ENCODE assay signal across 16 cellular contexts in genomic region chr15:65097651-65098263, GRCh38. TPM values are rescaled to one million over a fixed set of nuclear protein-coding genes. Genes with fewer than 3 reads are reported as not detected.
A peak's percentile ranks its signal among the peaks of the same experiment; 100 is the strongest.
DNase-seq lines count a peak whose midpoint lies in the region; ATAC-seq and TF ChIP-seq lines count a peak whose summit lies in the region.
"Had no signal": no experiment of that assay in that cellular context is flagged by ENCODE, and none has a peak within 500 bp of the region (broad histone marks: within the 10 kb centered on the region; RNA-seq: fewer than 3 reads in every experiment).

No MANE protein-coding gene starts in this region.

- H3K4me3 ChIP-seq in RWPE2 (ENCODE audit: severe bottlenecking) (no peak overlapping the region), endodermal cell (ENCODE audit: low read length) (no peak overlapping the region), suprapubic skin (no peak overlapping the region)
- H3K4me3 ChIP-seq: A549, GM23338 had no signal

- H3K27me3 Mint-ChIP-seq in T-helper 17 cell (no peaks in the 10 kb centered on the region), endodermal cell (ENCODE audit: insufficient read depth) (no peaks in the 10 kb centered on the region)
- H3K27me3 Mint-ChIP-seq in T-helper 2 cell treated with Interferon-gamma antibody and Interleukin-4, amounts not matched to agents 5 μg/mL and 100 μg/mL, for 36 hours (ENCODE audit: low read depth) = no peaks in the 10 kb centered on the region
- H3K27me3 Mint-ChIP-seq: CD4-positive, alpha-beta memory T cell had no signal

- H3K36me3 ChIP-seq in RWPE2 (ENCODE audit: low read depth) (peaks cover 22% of the 10 kb centered on the region), endodermal cell (ENCODE audit: control insufficient read depth, insufficient read depth, low read length) (peaks cover 28% of the 10 kb centered on the region), suprapubic skin (peaks cover 47% of the 10 kb centered on the region)

- DNase-seq in RWPE2 (ENCODE audit: low spot score) (peak; percentile 37), T-helper 17 cell (no peak), endodermal cell (peak; percentile 20), suprapubic skin (ENCODE audit: low spot score in 2 of 2) (peak; percentile 26 to 53), NCI-H2227 treated with DMSO at 0.1 percent for 48 hours (lab: John Stamatoyannopoulos, UW) (no peak), NCI-H510A treated with DMSO at 0.1 percent for 48 hours (lab: John Stamatoyannopoulos, UW) (no peak)
- DNase-seq in T-helper 2 cell treated with Interferon-gamma antibody and Interleukin-4, amounts not matched to agents 5 μg/mL and 100 μg/mL, for 36 hours (ENCODE audit: low spot score) = no peak
- DNase-seq: BE2C; CD4-positive, alpha-beta memory T cell; DMS79; H7 had no signal

- no peak overlapping the region for H3K9ac ChIP-seq in endodermal cell (ENCODE audit: extremely low read depth, low read length, poor library complexity, severe bottlenecking)

- no peaks in the 10 kb centered on the region for H3K9me3 Mint-ChIP-seq in endodermal cell
- no peaks in the 10 kb centered on the region for H3K9me3 Mint-ChIP-seq in T-helper 2 cell treated with Interferon-gamma antibody and Interleukin-4, amounts not matched to agents 5 μg/mL and 100 μg/mL, for 36 hours
- H3K9me3 Mint-ChIP-seq: CD4-positive, alpha-beta memory T cell; GM23338 had no signal

- peaks cover 8% of the 10 kb centered on the region for H3K36me3 Mint-ChIP-seq in T-helper 17 cell (ENCODE audit: low read depth)
- H3K36me3 Mint-ChIP-seq in endodermal cell (ENCODE audit: low read depth) = peaks cover 15% of the 10 kb centered on the region
- peaks cover 15% of the 10 kb centered on the region for H3K36me3 Mint-ChIP-seq in T-helper 2 cell treated with Interferon-gamma antibody and Interleukin-4, amounts not matched to agents 5 μg/mL and 100 μg/mL, for 36 hours (ENCODE audit: low read depth)

- H3K4me1 Mint-ChIP-seq in T-helper 17 cell = peaks cover 12% of the 10 kb centered on the region
- H3K4me1 Mint-ChIP-seq in endodermal cell = peaks cover 4% of the 10 kb centered on the region
- H3K4me1 Mint-ChIP-seq in T-helper 2 cell treated with Interferon-gamma antibody and Interleukin-4, amounts not matched to agents 5 μg/mL and 100 μg/mL, for 36 hours (ENCODE audit: low read depth) = peaks cover 1% of the 10 kb centered on the region

- WGBS in endodermal cell (ENCODE audit: insufficient coverage in 1 of 2, insufficient read length in 1 of 2), 2 experiments = 97 to 100% methylated on average over 5 to 7 of the region's 7 CpGs
- WGBS in suprapubic skin = 88% methylated on average over 7 of the region's 7 CpGs

- H3K9me3 ChIP-seq in RWPE2 (ENCODE audit: severe bottlenecking) = no peaks in the 10 kb centered on the region
- H3K9me3 ChIP-seq in T-helper 17 cell (ENCODE audit: control insufficient read depth, low read length, poor library complexity, severe bottlenecking) = no peaks in the 10 kb centered on the region
- H3K9me3 ChIP-seq in endodermal cell (ENCODE audit: control insufficient read depth, low read length) = no peaks in the 10 kb centered on the region
- H3K9me3 ChIP-seq in suprapubic skin = no peaks in the 10 kb centered on the region
- H3K9me3 ChIP-seq: A549, BE2C had no signal

- H3K4me3 Mint-ChIP-seq in T-helper 17 cell (no peak overlapping the region), endodermal cell (no peak overlapping the region)
- H3K4me3 Mint-ChIP-seq in T-helper 2 cell treated with Interferon-gamma antibody and Interleukin-4, amounts not matched to agents 5 μg/mL and 100 μg/mL, for 36 hours = no peak overlapping the region
- H3K4me3 Mint-ChIP-seq: CD4-positive, alpha-beta memory T cell; GM23338 had no signal

- H3K4me1 ChIP-seq in RWPE2 (ENCODE audit: insufficient read depth, poor library complexity, severe bottlenecking) (no peaks in the 10 kb centered on the region), endodermal cell (ENCODE audit: control insufficient read depth, insufficient read depth, low read length) (no peaks in the 10 kb centered on the region), suprapubic skin (no peaks in the 10 kb centered on the region)
- H3K4me1 ChIP-seq: A549 had no signal

- TF ChIP-seq EP300 in suprapubic skin (IDR thresholded peaks at IDR 0.05) = no peak

- TF ChIP-seq CTCF in RWPE2 (IDR thresholded peaks at IDR 0.05; ENCODE audit: poor library complexity, severe bottlenecking) (no peak), endodermal cell (conservative IDR thresholded peaks at IDR 0.05) (no peak), suprapubic skin (IDR thresholded peaks at IDR 0.05) (no peak)

- TF ChIP-seq POLR2A in suprapubic skin (IDR thresholded peaks at IDR 0.05) = no peak

- no peak for ATAC-seq in RWPE2 (ENCODE audit: low read depth)
- ATAC-seq in T-helper 17 cell = no peak
- ATAC-seq: A549, GM23338 had no signal

- H3K27ac ChIP-seq in RWPE2 (ENCODE audit: poor library complexity, severe bottlenecking) (no peak overlapping the region), endodermal cell (ENCODE audit: low read depth, low read length) (no peak overlapping the region), suprapubic skin (no peak overlapping the region)
- H3K27ac ChIP-seq: A549, C4-2B had no signal

- H3K27me3 ChIP-seq in RWPE2 (ENCODE audit: insufficient read depth, poor library complexity, severe bottlenecking) = no peaks in the 10 kb centered on the region
- H3K27me3 ChIP-seq in endodermal cell (ENCODE audit: control insufficient read depth, insufficient read depth, low read length, poor library complexity, severe bottlenecking) = no peaks in the 10 kb centered on the region
- no peaks in the 10 kb centered on the region for H3K27me3 ChIP-seq in suprapubic skin
- H3K27me3 ChIP-seq: BE2C had no signal

- peak overlapping the region; percentile 81 for H3K27ac Mint-ChIP-seq in T-helper 17 cell
- H3K27ac Mint-ChIP-seq in endodermal cell = no peak overlapping the region
- H3K27ac Mint-ChIP-seq in T-helper 2 cell treated with Interferon-gamma antibody and Interleukin-4, amounts not matched to agents 5 μg/mL and 100 μg/mL, for 36 hours = no peak overlapping the region
- H3K27ac Mint-ChIP-seq: GM23338 had no signal

RNA-seq across cellular contexts. Expression of gene UBAP1L, which starts 17.2 kb away (rescaled TPM):
- total RNA-seq in T-helper 17 cell (1 to 10 TPM; 7.8 to 8.4 TPM), endodermal cell (1 to 10 TPM; 3.4 to 4.2 TPM), suprapubic skin (10 to 100 TPM in 1 of 4 donors, 1 to 10 TPM in 3; 2.3 to 21.4 (median 5.6) TPM)
- 2.7 TPM for polyA plus RNA-seq in endodermal cell (2013, experiment 1 of 2)
- 3.1 TPM for polyA plus RNA-seq in endodermal cell (2013, experiment 2 of 2)

RNA-seq across cellular contexts. Expression of gene KBTBD13, which starts 21.2 kb away (rescaled TPM):
- not detected for total RNA-seq in T-helper 17 cell
- not detected for total RNA-seq in endodermal cell
- not detected for polyA plus RNA-seq in endodermal cell (2013, experiment 1 of 2)
- polyA plus RNA-seq in endodermal cell (2013, experiment 2 of 2) = not detected
- not detected for total RNA-seq in suprapubic skin
- total RNA-seq: CD4-positive, alpha-beta memory T cell; G401; GM23338 had no signal
- polyA plus RNA-seq: A549; AG04450; CD4-positive, alpha-beta memory T cell; GM23338 had no signal

RNA-seq across cellular contexts. Expression of gene RASL12, which starts 30.0 kb away (rescaled TPM):
- total RNA-seq in T-helper 17 cell (not detected), endodermal cell (10 to 100 TPM; 27.2 TPM), suprapubic skin (1 to 10 TPM; 4.8 to 9.7 (median 6.7) TPM)
- 11.5 TPM for polyA plus RNA-seq in endodermal cell (2013, experiment 1 of 2)
- 11.1 TPM for polyA plus RNA-seq in endodermal cell (2013, experiment 2 of 2)
- total RNA-seq: CD4-positive, alpha-beta memory T cell; G401 had no signal
- polyA plus RNA-seq: CD4-positive, alpha-beta memory T cell had no signal

RNA-seq across cellular contexts. Expression of gene PDCD7, which starts 35.9 kb away (rescaled TPM):
- total RNA-seq in T-helper 17 cell (10 to 100 TPM; 20.3 to 23.4 TPM), endodermal cell (10 to 100 TPM; 25.4 to 33.1 TPM), suprapubic skin (10 to 100 TPM; 18.1 to 46.3 (median 22.0) TPM)
- polyA plus RNA-seq in endodermal cell (2013, experiment 1 of 2) = 25.7 TPM
- polyA plus RNA-seq in endodermal cell (2013, experiment 2 of 2) = 20.7 TPM

RNA-seq across cellular contexts. Expression of gene SLC51B, which starts 52.6 kb away (rescaled TPM):
- total RNA-seq in T-helper 17 cell = not detected
- not detected for total RNA-seq in endodermal cell
- not detected for polyA plus RNA-seq in endodermal cell (2013, experiment 1 of 2)
- not detected for polyA plus RNA-seq in endodermal cell (2013, experiment 2 of 2)
- under 1 TPM in 1 of 4 donors, not detected in 3; 0.60 TPM for total RNA-seq in suprapubic skin
- total RNA-seq: CD4-positive, alpha-beta memory T cell; G401; GM23338; H7 had no signal
- polyA plus RNA-seq: CD4-positive, alpha-beta memory T cell; GM23338 had no signal

Comparison
In these comparisons a context has a peak if more than half of its experiments do, and no peak if none do; other contexts are left out.
1. DNase-seq: peak in RWPE2 (single experiment), endodermal cell (single experiment) and suprapubic skin (2 of 2); none in T-helper 17 cell (0 of 3), T-helper 2 cell treated with Interferon-gamma antibody and Interleukin-4, amounts not matched to agents 5 μg/mL and 100 μg/mL, for 36 hours (single experiment), NCI-H2227 treated with DMSO at 0.1 percent for 48 hours (single experiment) and NCI-H510A treated with DMSO at 0.1 percent for 48 hours (single experiment).
2. RNA of gene RASL12, which starts 30.0 kb away (total RNA-seq): 27.2 TPM in endodermal cell and 4.8 to 9.7 TPM in suprapubic skin; not detected in T-helper 17 cell; every median in the first group is over 4 times any median in the second.